7 cellular contexts compared by ENCODE assay signal in the genomic region with DNA sequence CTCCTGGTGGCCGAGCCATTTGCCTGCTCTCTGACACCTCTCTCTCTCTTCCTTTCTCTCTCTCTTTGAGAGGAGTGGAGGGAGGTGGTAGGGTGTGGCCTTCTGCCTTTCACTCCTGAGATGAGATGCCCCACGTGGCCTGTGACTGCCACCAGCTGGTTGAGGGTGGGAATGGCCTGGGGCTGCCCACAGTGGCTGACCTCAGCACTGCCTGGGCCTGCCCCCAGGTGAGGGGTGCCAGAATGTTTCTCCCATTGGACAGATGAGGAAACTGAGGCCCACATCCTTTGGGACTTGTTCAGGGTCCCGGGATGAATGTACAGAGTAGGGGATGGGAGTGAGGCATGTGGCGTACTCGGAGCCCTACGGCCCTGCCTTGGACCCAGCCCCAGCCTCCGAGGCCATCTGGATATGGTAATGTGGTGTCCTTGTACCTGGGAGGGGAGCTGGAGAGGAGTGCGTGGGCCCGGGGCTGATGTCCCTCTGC.
A peak's percentile ranks its signal among the peaks of the same experiment; 100 is the strongest.
DNase-seq lines count a peak whose midpoint lies in the region; TF ChIP-seq lines count a peak whose summit lies in the region.
"Had no signal": no experiment of that assay in that cellular context is flagged by ENCODE, and none has a peak within 500 bp of the region (broad histone marks: within the 10 kb centered on the region; RNA-seq: fewer than 3 reads in every experiment).

No MANE protein-coding gene starts in this region.

- H3K4me3 ChIP-seq in choroid plexus epithelial cell (ENCODE audit: low read depth, low read length) (no peak overlapping the region), retinal pigment epithelial cell (ENCODE audit: low read length) (no peak overlapping the region), coronary artery (no peak overlapping the region)

- TF ChIP-seq CTCF in choroid plexus epithelial cell (conservative IDR thresholded peaks at IDR 0.05; ENCODE audit: low read depth, low read length), result peak; percentile 53
- peak; percentile 61 for TF ChIP-seq CTCF in retinal pigment epithelial cell (conservative IDR thresholded peaks at IDR 0.05; ENCODE audit: low read depth, low read length)
- no peak for TF ChIP-seq CTCF in coronary artery (IDR thresholded peaks at IDR 0.05)

- DNase-seq in NCI-H2171 treated with DMSO at 0.1 percent for 48 hours (lab: John Stamatoyannopoulos, UW), result peak; percentile 15
- no peak for DNase-seq in NCI-H2171 (lab: John Stamatoyannopoulos, UW)
- peak; percentile 80 for DNase-seq in OCI-M1 (lab: John Stamatoyannopoulos, UW)
- peak; percentile 31 for DNase-seq in choroid plexus epithelial cell (ENCODE audit: low read depth)
- DNase-seq in retinal pigment epithelial cell (ENCODE audit: low read depth), result no peak
- no peak for DNase-seq in coronary artery (ENCODE audit: low spot score)

- no peak overlapping the region for H3K27ac ChIP-seq in coronary artery
- H3K27ac ChIP-seq: epithelial cell of prostate had no signal

Comparison
In these comparisons a context has a peak if more than half of its experiments do, and no peak if none do; other contexts are left out.
1. DNase-seq: peak in NCI-H2171 treated with DMSO at 0.1 percent for 48 hours (single experiment), OCI-M1 (single experiment) and choroid plexus epithelial cell (single experiment); none in NCI-H2171 (single experiment), retinal pigment epithelial cell (single experiment) and coronary artery (single experiment).